Comparison of ENCODE assay signal across 8 cellular contexts in genomic region chr15:68896178-68896577, GRCh38. TPM values are rescaled to one million over a fixed set of nuclear protein-coding genes. Genes with fewer than 3 reads are reported as not detected.
"Had no signal": no experiment of that assay in that cellular context is flagged by ENCODE, and none has a peak within 500 bp of the region (broad histone marks: within the 10 kb centered on the region; RNA-seq: fewer than 3 reads in every experiment).

No MANE protein-coding gene starts in this region.

- DNase-seq: GDM1, GF-D8 had no signal

- H3K4me3 ChIP-seq: GM12878 had no signal

- FAIRE-seq: G401.6, GM12878, GM12891, GM12892, GM18507, GM19239 had no signal

- ATAC-seq: GM12878 had no signal

RNA-seq across cellular contexts. Expression of gene SPESP1, which starts 34.1 kb away (rescaled TPM):
- total RNA-seq: GM12878 had no signal
- polyA plus RNA-seq: GM12878 had no signal
